ENCODE assay signal across 1 cellular context in genomic region chr6:10310826-10311225, GRCh38.
TF ChIP-seq lines count a peak whose summit lies in the region.

No MANE protein-coding gene starts in this region.

TF ChIP-seq in HEK293, 187 proteins besides CTCF, POLR2A, EP300 and RAD21 (continued from another document and continues in another):
- TF ChIP-seq REPIN1 (tag by site-specific recombination; IDR thresholded peaks at IDR 0.05; ENCODE audit: low read depth) (no peak), ZNF148 (tag by site-specific recombination; IDR thresholded peaks at IDR 0.05; ENCODE audit: borderline replicate concordance) (no peak), ZNF558 (tag by site-specific recombination; IDR thresholded peaks at IDR 0.05) (peak; percentile 72; the same call in 1 of the 2 replicates), ZNF302 (tag by site-specific recombination; IDR thresholded peaks at IDR 0.05; ENCODE audit: low read depth) (no peak), ZNF121 (tag by site-specific recombination; IDR thresholded peaks at IDR 0.05) (no peak), ZBTB17 (tag by site-specific recombination; IDR thresholded peaks at IDR 0.05) (peak; percentile 38), ZFP69B (tag by site-specific recombination; IDR thresholded peaks at IDR 0.05) (peak; percentile 18; the same call in 1 of the 2 replicates), ZSCAN16 (tag by site-specific recombination; IDR thresholded peaks at IDR 0.05) (0 out of 2 replicates have a peak, but pooled peaks have one; percentile 15), ZEB2 (tag by site-specific recombination; IDR thresholded peaks at IDR 0.05) (peak; percentile 90), ZNF530 (tag by site-specific recombination; IDR thresholded peaks at IDR 0.05; ENCODE audit: low read depth) (no peak), ZNF114 (tag by site-specific recombination; IDR thresholded peaks at IDR 0.05) (no peak), ZNF701 (tag by site-specific recombination; IDR thresholded peaks at IDR 0.05) (no peak), ZNF621 (tag by site-specific recombination; IDR thresholded peaks at IDR 0.05) (no peak), ZNF341 (tag by site-specific recombination; IDR thresholded peaks at IDR 0.05; ENCODE audit: low read depth) (no peak), ZNF133 (tag by site-specific recombination; IDR thresholded peaks at IDR 0.05) (no peak), ZNF175 (tag by site-specific recombination; IDR thresholded peaks at IDR 0.05) (no peak), ZNF223 (tag by site-specific recombination; IDR thresholded peaks at IDR 0.05) (no peak), ZNF76 (tag by site-specific recombination; IDR thresholded peaks at IDR 0.05; ENCODE audit: borderline replicate concordance, low read depth) (no peak), ZNF311 (tag by site-specific recombination; IDR thresholded peaks at IDR 0.05; ENCODE audit: borderline replicate concordance) (no peak), ZNF335 (tag by site-specific recombination; conservative IDR thresholded peaks at IDR 0.05) (peak; percentile 63), IKZF3 (tag by site-specific recombination; IDR thresholded peaks at IDR 0.05) (peak; percentile 85), ZBTB8A (tag by site-specific recombination; IDR thresholded peaks at IDR 0.05) (peak; percentile 62), ZNF600 (tag by site-specific recombination; IDR thresholded peaks at IDR 0.05) (peak; percentile 76), ZNF391 (tag by site-specific recombination; IDR thresholded peaks at IDR 0.05; ENCODE audit: borderline replicate concordance, low read depth) (peak; percentile 28; the same call in 1 of the 2 replicates), ZBTB20 (tag by site-specific recombination; IDR thresholded peaks at IDR 0.05) (0 out of 2 replicates have a peak, but pooled peaks have one; percentile 32), ZNF580 (tag by site-specific recombination; IDR thresholded peaks at IDR 0.05) (0 out of 2 replicates have a peak, but pooled peaks have one; percentile 13), OSR2 (tag by site-specific recombination; IDR thresholded peaks at IDR 0.05) (peak; percentile 60; the same call in 1 of the 2 replicates), ZNF324 (tag by site-specific recombination; IDR thresholded peaks at IDR 0.05) (peak; percentile 24; the same call in 1 of the 2 replicates), ZNF776 (tag by site-specific recombination; IDR thresholded peaks at IDR 0.05; ENCODE audit: borderline replicate concordance) (no peak), ZNF292 (tag by site-specific recombination; IDR thresholded peaks at IDR 0.05; ENCODE audit: borderline replicate concordance, low read depth) (no peak), ZNF174 (tag by site-specific recombination; IDR thresholded peaks at IDR 0.05) (no peak), ZNF449 (tag by site-specific recombination; IDR thresholded peaks at IDR 0.05) (0 out of 2 replicates have a peak, but pooled peaks have one; percentile 6), SCRT2 (tag by site-specific recombination; IDR thresholded peaks at IDR 0.05) (0 out of 2 replicates have a peak, but pooled peaks have one; percentile 23), GLIS2 (tag by site-specific recombination; IDR thresholded peaks at IDR 0.05) (0 out of 2 replicates have a peak, but pooled peaks have one; percentile 8), BCL11B (tag by site-specific recombination; IDR thresholded peaks at IDR 0.05; ENCODE audit: low read depth) (peak; percentile 71; the same call in 1 of the 2 replicates), ZFP37 (tag by site-specific recombination; IDR thresholded peaks at IDR 0.05) (no peak), KLF8 (tag by site-specific recombination; IDR thresholded peaks at IDR 0.05) (0 out of 2 replicates have a peak, but pooled peaks have one; percentile 27), SP7 (tag by site-specific recombination; IDR thresholded peaks at IDR 0.05) (peak; percentile 98), PRDM1 (tag by site-specific recombination; IDR thresholded peaks at IDR 0.05) (no peak)
- TF ChIP-seq, protein P1, sequence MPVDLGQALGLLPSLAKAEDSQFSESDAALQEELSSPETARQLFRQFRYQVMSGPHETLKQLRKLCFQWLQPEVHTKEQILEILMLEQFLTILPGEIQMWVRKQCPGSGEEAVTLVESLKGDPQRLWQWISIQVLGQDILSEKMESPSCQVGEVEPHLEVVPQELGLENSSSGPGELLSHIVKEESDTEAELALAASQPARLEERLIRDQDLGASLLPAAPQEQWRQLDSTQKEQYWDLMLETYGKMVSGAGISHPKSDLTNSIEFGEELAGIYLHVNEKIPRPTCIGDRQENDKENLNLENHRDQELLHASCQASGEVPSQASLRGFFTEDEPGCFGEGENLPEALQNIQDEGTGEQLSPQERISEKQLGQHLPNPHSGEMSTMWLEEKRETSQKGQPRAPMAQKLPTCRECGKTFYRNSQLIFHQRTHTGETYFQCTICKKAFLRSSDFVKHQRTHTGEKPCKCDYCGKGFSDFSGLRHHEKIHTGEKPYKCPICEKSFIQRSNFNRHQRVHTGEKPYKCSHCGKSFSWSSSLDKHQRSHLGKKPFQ (tag by site-specific recombination; IDR thresholded peaks at IDR 0.05), result peak; percentile 67
- TF ChIP-seq, protein P2, sequence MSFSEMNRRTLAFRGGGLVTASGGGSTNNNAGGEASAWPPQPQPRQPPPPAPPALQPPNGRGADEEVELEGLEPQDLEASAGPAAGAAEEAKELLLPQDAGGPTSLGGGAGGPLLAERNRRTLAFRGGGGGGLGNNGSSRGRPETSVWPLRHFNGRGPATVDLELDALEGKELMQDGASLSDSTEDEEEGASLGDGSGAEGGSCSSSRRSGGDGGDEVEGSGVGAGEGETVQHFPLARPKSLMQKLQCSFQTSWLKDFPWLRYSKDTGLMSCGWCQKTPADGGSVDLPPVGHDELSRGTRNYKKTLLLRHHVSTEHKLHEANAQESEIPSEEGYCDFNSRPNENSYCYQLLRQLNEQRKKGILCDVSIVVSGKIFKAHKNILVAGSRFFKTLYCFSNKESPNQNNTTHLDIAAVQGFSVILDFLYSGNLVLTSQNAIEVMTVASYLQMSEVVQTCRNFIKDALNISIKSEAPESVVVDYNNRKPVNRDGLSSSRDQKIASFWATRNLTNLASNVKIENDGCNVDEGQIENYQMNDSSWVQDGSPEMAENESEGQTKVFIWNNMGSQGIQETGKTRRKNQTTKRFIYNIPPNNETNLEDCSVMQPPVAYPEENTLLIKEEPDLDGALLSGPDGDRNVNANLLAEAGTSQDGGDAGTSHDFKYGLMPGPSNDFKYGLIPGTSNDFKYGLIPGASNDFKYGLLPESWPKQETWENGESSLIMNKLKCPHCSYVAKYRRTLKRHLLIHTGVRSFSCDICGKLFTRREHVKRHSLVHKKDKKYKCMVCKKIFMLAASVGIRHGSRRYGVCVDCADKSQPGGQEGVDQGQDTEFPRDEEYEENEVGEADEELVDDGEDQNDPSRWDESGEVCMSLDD (tag by site-specific recombination; IDR thresholded peaks at IDR 0.05), result peak; percentile 46; the same call in 1 of the 2 replicates
- TF ChIP-seq, protein P3, sequence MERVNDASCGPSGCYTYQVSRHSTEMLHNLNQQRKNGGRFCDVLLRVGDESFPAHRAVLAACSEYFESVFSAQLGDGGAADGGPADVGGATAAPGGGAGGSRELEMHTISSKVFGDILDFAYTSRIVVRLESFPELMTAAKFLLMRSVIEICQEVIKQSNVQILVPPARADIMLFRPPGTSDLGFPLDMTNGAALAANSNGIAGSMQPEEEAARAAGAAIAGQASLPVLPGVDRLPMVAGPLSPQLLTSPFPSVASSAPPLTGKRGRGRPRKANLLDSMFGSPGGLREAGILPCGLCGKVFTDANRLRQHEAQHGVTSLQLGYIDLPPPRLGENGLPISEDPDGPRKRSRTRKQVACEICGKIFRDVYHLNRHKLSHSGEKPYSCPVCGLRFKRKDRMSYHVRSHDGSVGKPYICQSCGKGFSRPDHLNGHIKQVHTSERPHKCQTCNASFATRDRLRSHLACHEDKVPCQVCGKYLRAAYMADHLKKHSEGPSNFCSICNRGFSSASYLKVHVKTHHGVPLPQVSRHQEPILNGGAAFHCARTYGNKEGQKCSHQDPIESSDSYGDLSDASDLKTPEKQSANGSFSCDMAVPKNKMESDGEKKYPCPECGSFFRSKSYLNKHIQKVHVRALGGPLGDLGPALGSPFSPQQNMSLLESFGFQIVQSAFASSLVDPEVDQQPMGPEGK (tag by site-specific recombination; IDR thresholded peaks at IDR 0.05), result peak; percentile 66; the same call in 1 of the 2 replicates
- TF ChIP-seq, protein P4, sequence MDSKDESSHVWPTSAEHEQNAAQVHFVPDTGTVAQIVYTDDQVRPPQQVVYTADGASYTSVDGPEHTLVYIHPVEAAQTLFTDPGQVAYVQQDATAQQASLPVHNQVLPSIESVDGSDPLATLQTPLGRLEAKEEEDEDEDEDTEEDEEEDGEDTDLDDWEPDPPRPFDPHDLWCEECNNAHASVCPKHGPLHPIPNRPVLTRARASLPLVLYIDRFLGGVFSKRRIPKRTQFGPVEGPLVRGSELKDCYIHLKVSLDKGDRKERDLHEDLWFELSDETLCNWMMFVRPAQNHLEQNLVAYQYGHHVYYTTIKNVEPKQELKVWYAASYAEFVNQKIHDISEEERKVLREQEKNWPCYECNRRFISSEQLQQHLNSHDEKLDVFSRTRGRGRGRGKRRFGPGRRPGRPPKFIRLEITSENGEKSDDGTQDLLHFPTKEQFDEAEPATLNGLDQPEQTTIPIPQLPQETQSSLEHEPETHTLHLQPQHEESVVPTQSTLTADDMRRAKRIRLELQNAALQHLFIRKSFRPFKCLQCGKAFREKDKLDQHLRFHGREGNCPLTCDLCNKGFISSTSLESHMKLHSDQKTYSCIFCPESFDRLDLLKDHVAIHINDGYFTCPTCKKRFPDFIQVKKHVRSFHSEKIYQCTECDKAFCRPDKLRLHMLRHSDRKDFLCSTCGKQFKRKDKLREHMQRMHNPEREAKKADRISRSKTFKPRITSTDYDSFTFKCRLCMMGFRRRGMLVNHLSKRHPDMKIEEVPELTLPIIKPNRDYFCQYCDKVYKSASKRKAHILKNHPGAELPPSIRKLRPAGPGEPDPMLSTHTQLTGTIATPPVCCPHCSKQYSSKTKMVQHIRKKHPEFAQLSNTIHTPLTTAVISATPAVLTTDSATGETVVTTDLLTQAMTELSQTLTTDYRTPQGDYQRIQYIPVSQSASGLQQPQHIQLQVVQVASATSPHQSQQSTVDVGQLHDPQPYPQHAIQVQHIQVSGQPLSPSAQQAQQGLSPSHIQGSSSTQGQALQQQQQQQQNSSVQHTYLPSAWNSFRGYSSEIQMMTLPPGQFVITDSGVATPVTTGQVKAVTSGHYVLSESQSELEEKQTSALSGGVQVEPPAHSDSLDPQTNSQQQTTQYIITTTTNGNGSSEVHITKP (tag by site-specific recombination; IDR thresholded peaks at IDR 0.05), result 0 out of 2 replicates have a peak, but pooled peaks have one; percentile 8
- TF ChIP-seq, protein P5, sequence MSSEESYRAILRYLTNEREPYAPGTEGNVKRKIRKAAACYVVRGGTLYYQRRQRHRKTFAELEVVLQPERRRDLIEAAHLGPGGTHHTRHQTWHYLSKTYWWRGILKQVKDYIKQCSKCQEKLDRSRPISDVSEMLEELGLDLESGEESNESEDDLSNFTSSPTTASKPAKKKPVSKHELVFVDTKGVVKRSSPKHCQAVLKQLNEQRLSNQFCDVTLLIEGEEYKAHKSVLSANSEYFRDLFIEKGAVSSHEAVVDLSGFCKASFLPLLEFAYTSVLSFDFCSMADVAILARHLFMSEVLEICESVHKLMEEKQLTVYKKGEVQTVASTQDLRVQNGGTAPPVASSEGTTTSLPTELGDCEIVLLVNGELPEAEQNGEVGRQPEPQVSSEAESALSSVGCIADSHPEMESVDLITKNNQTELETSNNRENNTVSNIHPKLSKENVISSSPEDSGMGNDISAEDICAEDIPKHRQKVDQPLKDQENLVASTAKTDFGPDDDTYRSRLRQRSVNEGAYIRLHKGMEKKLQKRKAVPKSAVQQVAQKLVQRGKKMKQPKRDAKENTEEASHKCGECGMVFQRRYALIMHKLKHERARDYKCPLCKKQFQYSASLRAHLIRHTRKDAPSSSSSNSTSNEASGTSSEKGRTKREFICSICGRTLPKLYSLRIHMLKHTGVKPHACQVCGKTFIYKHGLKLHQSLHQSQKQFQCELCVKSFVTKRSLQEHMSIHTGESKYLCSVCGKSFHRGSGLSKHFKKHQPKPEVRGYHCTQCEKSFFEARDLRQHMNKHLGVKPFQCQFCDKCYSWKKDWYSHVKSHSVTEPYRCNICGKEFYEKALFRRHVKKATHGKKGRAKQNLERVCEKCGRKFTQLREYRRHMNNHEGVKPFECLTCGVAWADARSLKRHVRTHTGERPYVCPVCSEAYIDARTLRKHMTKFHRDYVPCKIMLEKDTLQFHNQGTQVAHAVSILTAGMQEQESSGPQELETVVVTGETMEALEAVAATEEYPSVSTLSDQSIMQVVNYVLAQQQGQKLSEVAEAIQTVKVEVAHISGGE (tag by site-specific recombination; conservative IDR thresholded peaks at IDR 0.05; ENCODE audit: low read depth), result no peak
